ENCODE assay signal across 26 cellular contexts in the genomic region with DNA sequence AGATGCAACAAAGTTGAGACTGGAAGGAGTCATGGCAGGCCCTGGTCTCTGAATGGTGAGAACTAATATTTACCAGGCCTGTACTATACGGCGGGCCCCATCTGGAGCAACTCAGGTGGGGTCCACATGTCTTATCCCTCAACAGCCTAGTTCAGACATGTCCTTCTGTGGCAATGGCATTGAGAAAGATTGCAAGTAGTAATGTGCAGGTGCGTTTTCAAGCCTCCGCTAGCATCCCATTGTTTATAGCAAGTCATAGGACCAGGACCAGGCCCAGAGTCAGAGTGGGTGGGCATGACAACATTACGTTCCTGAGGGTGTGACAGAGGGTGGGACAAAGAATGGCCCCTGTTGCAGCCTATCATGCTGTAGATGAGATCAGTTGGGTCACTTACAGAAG.
"Had no signal": no experiment of that assay in that cellular context is flagged by ENCODE, and none has a peak within 500 bp of the region (broad histone marks: within the 10 kb centered on the region; RNA-seq: fewer than 3 reads in every experiment).

No MANE protein-coding gene starts in this region.

- H3K4me1 ChIP-seq: colonic mucosa, gastroesophageal sphincter, heart left ventricle, heart right ventricle had no signal

- H3K27me3 Mint-ChIP-seq: dendritic cell treated with granulocyte-macrophage colony-stimulating factor and Interleukin-4, amounts not matched to agents 40 ng/mL and 50 ng/mL, for 4 days; effector memory CD8-positive, alpha-beta T cell had no signal

- H3K9me3 ChIP-seq: colonic mucosa, esophagus squamous epithelium, gastrocnemius medialis, gastroesophageal sphincter, heart left ventricle, heart right ventricle had no signal

- H3K4me3 ChIP-seq: colonic mucosa, coronary artery, dorsolateral prefrontal cortex, esophagus squamous epithelium, gastrocnemius medialis, gastroesophageal sphincter, heart left ventricle, heart right ventricle had no signal

- H3K36me3 ChIP-seq: colonic mucosa, esophagus squamous epithelium, gastrocnemius medialis, gastroesophageal sphincter, heart left ventricle, heart right ventricle had no signal

- H3K27ac ChIP-seq: colonic mucosa, coronary artery, dorsolateral prefrontal cortex, epithelial cell of prostate, esophagus squamous epithelium, gastrocnemius medialis, gastroesophageal sphincter, heart left ventricle, heart right ventricle had no signal

- FAIRE-seq: colon, endothelial cell of umbilical vein, frontal cortex had no signal

- H3K27me3 ChIP-seq: colonic mucosa, dorsolateral prefrontal cortex, esophagus squamous epithelium, foreskin keratinocyte, gastroesophageal sphincter, heart left ventricle, heart right ventricle had no signal

- H3K4me3 Mint-ChIP-seq: dendritic cell treated with granulocyte-macrophage colony-stimulating factor and Interleukin-4, amounts not matched to agents 40 ng/mL and 50 ng/mL, for 4 days; effector memory CD8-positive, alpha-beta T cell; endodermal cell had no signal

- H3K27ac Mint-ChIP-seq: dendritic cell treated with granulocyte-macrophage colony-stimulating factor and Interleukin-4, amounts not matched to agents 40 ng/mL and 50 ng/mL, for 4 days; effector memory CD8-positive, alpha-beta T cell; endodermal cell had no signal

- DNase-seq: colonic mucosa; cortex of kidney; dermis blood vessel endothelial cell; dorsolateral prefrontal cortex; effector CD4-positive, alpha-beta T cell; effector CD8-positive, alpha-beta T cell; effector memory CD4-positive, alpha-beta T cell; effector memory CD8-positive, alpha-beta T cell; endodermal cell; erythroblast; esophagus squamous epithelium; foreskin fibroblast; foreskin keratinocyte; foreskin melanocyte; gastrocnemius medialis; glutamatergic neuron; head of caudate nucleus; heart left ventricle; heart right ventricle had no signal

- H3K4me1 Mint-ChIP-seq: endodermal cell had no signal
